9 cellular contexts compared by ENCODE assay signal in the genomic region with DNA sequence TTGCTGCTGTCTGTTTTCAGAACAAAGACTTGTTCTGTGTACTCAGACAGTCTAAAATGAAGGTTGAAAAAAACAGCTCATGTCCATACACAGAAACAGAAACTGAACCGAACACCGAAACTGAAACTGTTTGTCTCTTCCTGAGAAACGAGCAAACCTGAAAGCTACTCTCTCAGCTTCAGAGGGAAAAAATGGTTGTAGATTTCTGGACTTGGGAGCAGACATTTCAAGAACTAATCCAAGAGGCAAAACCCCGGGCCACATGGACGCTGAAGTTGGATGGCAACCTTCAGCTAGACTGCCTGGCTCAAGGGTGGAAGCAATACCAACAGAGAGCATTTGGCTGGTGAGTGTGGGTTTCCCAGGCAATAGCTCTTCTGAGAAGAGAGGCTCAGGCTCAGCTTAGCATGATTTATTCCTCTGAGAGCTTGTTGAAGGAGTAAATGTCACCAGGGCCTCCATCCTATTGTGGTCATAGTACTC. TPM values are rescaled to one million over a fixed set of nuclear protein-coding genes. Genes with fewer than 3 reads are reported as not detected.
A peak's percentile ranks its signal among the peaks of the same experiment; 100 is the strongest.
DNase-seq lines count a peak whose midpoint lies in the region; ATAC-seq and TF ChIP-seq lines count a peak whose summit lies in the region.
"Had no signal": no experiment of that assay in that cellular context is flagged by ENCODE, and none has a peak within 500 bp of the region (broad histone marks: within the 10 kb centered on the region; RNA-seq: fewer than 3 reads in every experiment).

RTP4 (plus strand) TSS at position 135 of the 483 bp plus-strand sequence; CDS start at position 192, 57 bp downstream.

- H3K4me3 Mint-ChIP-seq in CD4-positive, alpha-beta T cell: peak within 1 kb of the TSS; percentile 94
- H3K4me3 Mint-ChIP-seq in chondrocyte (ENCODE audit: unreplicated experiment): peak within 1 kb of the TSS; percentile 26
- peak within 1 kb of the TSS; percentile 92 to 94 for H3K4me3 Mint-ChIP-seq in stimulated activated naive CD8-positive, alpha-beta T cell treated with anti-CD3 and anti-CD28 coated beads, Interleukin-15, amount 100 ng/mL, for 72 hours

- peaks cover 0 to 12% of the 10 kb centered on the region in 2 experiments for H3K36me3 ChIP-seq in mesenchymal stem cell (ENCODE audit: control insufficient read depth in 1 of 2, insufficient read depth in 2 of 2, low read depth in 1 of 2, low read length in 2 of 2)

- no peaks in the 10 kb centered on the region for H3K79me1 ChIP-seq in mesenchymal stem cell (replicated peaks; ENCODE audit: low read length, poor library complexity, severe bottlenecking)

- no peaks in the 10 kb centered on the region for H3K27me3 ChIP-seq in CD4-positive, alpha-beta T cell (ENCODE audit: control insufficient read depth, insufficient read depth, low read length)
- H3K27me3 ChIP-seq in mesenchymal stem cell (ENCODE audit: control insufficient read depth in 1 of 2, insufficient read depth in 1 of 2, low read length in 2 of 2): peaks cover 0 to 11% of the 10 kb centered on the region in 2 experiments

- H2BK15ac ChIP-seq in mesenchymal stem cell (ENCODE audit: low read depth, poor library complexity, severe bottlenecking): no peak within 1 kb of the TSS

- H3K27me3 Mint-ChIP-seq in CD4-positive, alpha-beta T cell: no peaks in the 10 kb centered on the region
- peaks cover 6% of the 10 kb centered on the region for H3K27me3 Mint-ChIP-seq in chondrocyte (ENCODE audit: low read depth)
- no peaks in the 10 kb centered on the region for H3K27me3 Mint-ChIP-seq in stimulated activated naive CD8-positive, alpha-beta T cell treated with anti-CD3 and anti-CD28 coated beads, Interleukin-15, amount 100 ng/mL, for 72 hours

- POLR2A ChIA-PET in CD4-positive, alpha-beta T cell (lab: Charles Lee): interaction anchor here (0.7 to 2.0 kb wide), 9 partner anchors 10 to 1431 kb away, joined by 3 to 7 read pairs (median 3); partner anchors contain the start of genes EIF4A2 and TRA2B

- no peak within 1 kb of the TSS for H3K14ac ChIP-seq in mesenchymal stem cell (ENCODE audit: low read length in 2 of 2)

- H3K27ac Mint-ChIP-seq in CD4-positive, alpha-beta T cell: peak within 1 kb of the TSS; percentile 95
- peak within 1 kb of the TSS; percentile 64 for H3K27ac Mint-ChIP-seq in chondrocyte (ENCODE audit: unreplicated experiment)
- H3K27ac Mint-ChIP-seq in stimulated activated naive CD8-positive, alpha-beta T cell treated with anti-CD3 and anti-CD28 coated beads, Interleukin-15, amount 100 ng/mL, for 72 hours: peak within 1 kb of the TSS; percentile 95 to 98

- CTCF ChIA-PET in CD4-positive, alpha-beta T cell (lab: Charles Lee): no interaction called here

- H3K4me1 Mint-ChIP-seq in CD4-positive, alpha-beta T cell (ENCODE audit: low read depth): peaks cover 40% of the 10 kb centered on the region
- peaks cover 8% of the 10 kb centered on the region for H3K4me1 Mint-ChIP-seq in chondrocyte (ENCODE audit: low read depth)
- H3K4me1 Mint-ChIP-seq in stimulated activated naive CD8-positive, alpha-beta T cell treated with anti-CD3 and anti-CD28 coated beads, Interleukin-15, amount 100 ng/mL, for 72 hours: peaks cover 26% of the 10 kb centered on the region

- no peak within 1 kb of the TSS for H3K23ac ChIP-seq in mesenchymal stem cell (ENCODE audit: low read length in 2 of 2)

- H3K9me3 Mint-ChIP-seq in CD4-positive, alpha-beta T cell: peaks cover 4% of the 10 kb centered on the region
- H3K9me3 Mint-ChIP-seq in chondrocyte (ENCODE audit: low read depth): no peaks in the 10 kb centered on the region
- H3K9me3 Mint-ChIP-seq in stimulated activated naive CD8-positive, alpha-beta T cell treated with anti-CD3 and anti-CD28 coated beads, Interleukin-15, amount 100 ng/mL, for 72 hours: peaks cover 4 to 6% of the 10 kb centered on the region in 2 donors

- peak in 4 of 10 experiments; percentile 17 to 52 (median 20) for DNase-seq in CD4-positive, alpha-beta T cell
- DNase-seq in chondrocyte (ENCODE audit: low spot score) (no peak), mesenchymal stem cell (peak; percentile 65), 8988T (no peak)
- DNase-seq in stimulated activated naive CD8-positive, alpha-beta T cell treated with anti-CD3 and anti-CD28 coated beads, Interleukin-15, amount 100 ng/mL, for 72 hours: peak; percentile 41 to 42

- no peak within 1 kb of the TSS for H2AFZ ChIP-seq in mesenchymal stem cell (ENCODE audit: low read depth, low read length)

- peak within 1 kb of the TSS in 1 of 2 experiments; percentile 23 for H3K18ac ChIP-seq in mesenchymal stem cell (ENCODE audit: low read depth in 1 of 2, low read length in 2 of 2)

- H3K9me3 ChIP-seq in CD4-positive, alpha-beta T cell (ENCODE audit: control insufficient read depth, low read length): no peaks in the 10 kb centered on the region
- H3K9me3 ChIP-seq in mesenchymal stem cell (ENCODE audit: control insufficient read depth, low read length): no peaks in the 10 kb centered on the region

- peak; percentile 78 for ATAC-seq in CD4-positive, alpha-beta T cell (ENCODE audit: poor library complexity)
- peak; percentile 91 for ATAC-seq in GM19328 (IDR thresholded peaks at IDR 0.05; ENCODE audit: unreplicated experiment)
- peak; percentile 97 for ATAC-seq in HG03439 (IDR thresholded peaks at IDR 0.05; ENCODE audit: unreplicated experiment)
- ATAC-seq in stimulated activated naive CD8-positive, alpha-beta T cell treated with anti-CD3 and anti-CD28 coated beads, Interleukin-15, amount 100 ng/mL, for 72 hours: peak; percentile 85

- intact Hi-C loops in CD4-positive, alpha-beta T cell (cut with DNase I, micrococcal nuclease): no loop called here

- no peak within 1 kb of the TSS for H3K4ac ChIP-seq in mesenchymal stem cell (ENCODE audit: low read depth in 1 of 2, low read length in 2 of 2)

- H2AK5ac ChIP-seq in mesenchymal stem cell (ENCODE audit: low read length, severe bottlenecking): no peak within 1 kb of the TSS

- no peaks in the 10 kb centered on the region for H3K4me1 ChIP-seq in mesenchymal stem cell (ENCODE audit: control insufficient read depth, insufficient read depth, low read depth, low read length)

- H2BK120ac ChIP-seq in mesenchymal stem cell (ENCODE audit: low read depth, low read length): no peak within 1 kb of the TSS

- H3K27ac ChIP-seq in CD4-positive, alpha-beta T cell (ENCODE audit: low read depth, low read length): peak within 1 kb of the TSS; percentile 64
- H3K27ac ChIP-seq in mesenchymal stem cell (ENCODE audit: low read length, poor library complexity, severe bottlenecking): no peak within 1 kb of the TSS

- H4K8ac ChIP-seq in mesenchymal stem cell (ENCODE audit: low read length): peak within 1 kb of the TSS; percentile 72

- H3K4me3 ChIP-seq in WI38 (ENCODE audit: low read depth, low read length) (peak within 1 kb of the TSS; percentile 57), mesenchymal stem cell (ENCODE audit: insufficient read depth in 1 of 2, low read depth in 1 of 2, low read length in 2 of 2) (peak within 1 kb of the TSS in 1 of 2 experiments; percentile 81)

- no peak within 1 kb of the TSS for H3K4me2 ChIP-seq in mesenchymal stem cell (ENCODE audit: low read length, poor library complexity, severe bottlenecking)

- peaks cover 53% of the 10 kb centered on the region for H3K36me3 Mint-ChIP-seq in CD4-positive, alpha-beta T cell (ENCODE audit: low read depth)
- H3K36me3 Mint-ChIP-seq in chondrocyte (ENCODE audit: low read depth): no peaks in the 10 kb centered on the region

- H3K9ac ChIP-seq in mesenchymal stem cell (ENCODE audit: low read length): peak within 1 kb of the TSS; percentile 96

- no peak for TF ChIP-seq CTCF in CD4-positive, alpha-beta T cell (IDR thresholded peaks at IDR 0.05)
- TF ChIP-seq CTCF in WI38 (IDR thresholded peaks at IDR 0.05; ENCODE audit: low read depth, low read length) (no peak), chondrocyte (IDR thresholded peaks at IDR 0.05) (no peak)

- peak within 1 kb of the TSS; percentile 41 for H4K91ac ChIP-seq in mesenchymal stem cell (ENCODE audit: low read length)

- 85% methylated on average over 5 of the region's 5 CpGs for WGBS in mesenchymal stem cell

- H2BK12ac ChIP-seq in mesenchymal stem cell (ENCODE audit: low read length in 2 of 2): no peak within 1 kb of the TSS

- H2BK5ac ChIP-seq in mesenchymal stem cell (ENCODE audit: low read depth, low read length, poor library complexity, severe bottlenecking): no peak within 1 kb of the TSS

RNA-seq across cellular contexts. Expression of gene RTP4, which starts in this region (rescaled TPM):
- 1 to 10 TPM; 1.1 to 1.5 TPM for total RNA-seq in CD4-positive, alpha-beta T cell
- total RNA-seq in chondrocyte: not detected in 3 replicates
- polyA plus RNA-seq in mesenchymal stem cell (2013, experiment 1 of 2): 0.52 TPM
- polyA plus RNA-seq in mesenchymal stem cell (2013, experiment 2 of 2): 0.40 TPM
- total RNA-seq: NCI-H460 had no signal

Comparison
In these comparisons a context has a peak if more than half of its experiments do, and no peak if none do; other contexts are left out.
1. DNase-seq: peak in mesenchymal stem cell (single experiment) and stimulated activated naive CD8-positive, alpha-beta T cell treated with anti-CD3 and anti-CD28 coated beads, Interleukin-15, amount 100 ng/mL, for 72 hours (2 of 2); none in chondrocyte (single experiment) and 8988T (single experiment).
2. H3K4me3 Mint-ChIP-seq: peak in every context shown above with its lines; median percentile 94 in CD4-positive, alpha-beta T cell; 93 in stimulated activated naive CD8-positive, alpha-beta T cell treated with anti-CD3 and anti-CD28 coated beads, Interleukin-15, amount 100 ng/mL, for 72 hours; 26 in chondrocyte.
3. Peak in every context shown above with its lines, with median percentiles within 50 percentile points of each other: ATAC-seq and H3K27ac Mint-ChIP-seq.